In genomic region chrX:109301177-109301576, GRCh38 we compare ENCODE assay signal across 17 cellular contexts.
A peak's percentile ranks its signal among the peaks of the same experiment; 100 is the strongest.
DNase-seq lines count a peak whose midpoint lies in the region; ATAC-seq, FAIRE-seq and TF ChIP-seq lines count a peak whose summit lies in the region.
"Had no signal": no experiment of that assay in that cellular context is flagged by ENCODE, and none has a peak within 500 bp of the region (broad histone marks: within the 10 kb centered on the region; RNA-seq: fewer than 3 reads in every experiment).

No MANE protein-coding gene starts in this region.

- peak; percentile 53 for ATAC-seq in GM18868 (IDR thresholded peaks at IDR 0.05; ENCODE audit: unreplicated experiment)
- ATAC-seq in HG02870 (IDR thresholded peaks at IDR 0.05; ENCODE audit: unreplicated experiment): no peak
- ATAC-seq in GM21381 (IDR thresholded peaks at IDR 0.05; ENCODE audit: unreplicated experiment): no peak

- H3K27me3 Mint-ChIP-seq in progenitor cell of endocrine pancreas: no peaks in the 10 kb centered on the region
- H3K27me3 Mint-ChIP-seq: CD4-positive, alpha-beta memory T cell had no signal

- CTCF ChIA-PET in HEK293T (lab: Yijun Ruan, JAX): no interaction called here

- no peaks in the 10 kb centered on the region for H3K27me3 ChIP-seq in OCI-LY3 (ENCODE audit: low read depth, low read length)

- H3K9me3 ChIP-seq in OCI-LY3 (ENCODE audit: insufficient read depth, low read length): no peaks in the 10 kb centered on the region
- H3K9me3 ChIP-seq: Caco-2, HAP-1 had no signal

- H3K4me3 ChIP-seq in OCI-LY3 (ENCODE audit: low read length): no peak overlapping the region
- H3K4me3 ChIP-seq: HAP-1 had no signal

- TF ChIP-seq CTCF in OCI-LY3 (IDR thresholded peaks at IDR 0.05; ENCODE audit: low read depth, low read length) (no peak), progenitor cell of endocrine pancreas (IDR thresholded peaks at IDR 0.05; ENCODE audit: unreplicated experiment) (no peak)

- no peaks in the 10 kb centered on the region for H3K79me2 ChIP-seq in OCI-LY3 (ENCODE audit: low read length)

- no peak overlapping the region for H3K4me3 Mint-ChIP-seq in progenitor cell of endocrine pancreas (ENCODE audit: low read depth)
- H3K4me3 Mint-ChIP-seq: CD4-positive, alpha-beta memory T cell had no signal

- DNase-seq in GM12891 (ENCODE audit: insufficient read length, low spot score): no peak
- DNase-seq in progenitor cell of endocrine pancreas (ENCODE audit: low spot score, unreplicated experiment): no peak
- no peak for DNase-seq in HEK293T (ENCODE audit: extremely low spot score)
- DNase-seq: 8988T; C1 segment of cervical spinal cord; Caco-2; CD4-positive, alpha-beta memory T cell; DMS153; DND-41; GOT3 had no signal

- no peaks in the 10 kb centered on the region for H3K36me3 ChIP-seq in OCI-LY3 (replicated peaks; ENCODE audit: low read depth, low read length)
- H3K36me3 ChIP-seq: HAP-1 had no signal

- no peaks in the 10 kb centered on the region for H3K36me3 Mint-ChIP-seq in progenitor cell of endocrine pancreas (ENCODE audit: insufficient read depth)
- H3K36me3 Mint-ChIP-seq: CD4-positive, alpha-beta memory T cell had no signal

- POLR2A ChIA-PET in HEK293T (lab: Yijun Ruan, JAX): no interaction called here

- no peak overlapping the region for H3K9ac ChIP-seq in OCI-LY3 (ENCODE audit: low read length)

- no peak overlapping the region for H2AFZ ChIP-seq in OCI-LY3 (ENCODE audit: low read depth, low read length)

- TF ChIP-seq POLR2A in GM12891 (IDR thresholded peaks at IDR 0.05; ENCODE audit: low read depth, low read length): no peak

- H3K4me1 Mint-ChIP-seq in progenitor cell of endocrine pancreas (ENCODE audit: low read depth): peaks cover 8% of the 10 kb centered on the region
- H3K4me1 Mint-ChIP-seq: CD4-positive, alpha-beta memory T cell had no signal

- H3K4me2 ChIP-seq in OCI-LY3 (ENCODE audit: low read length): 0 out of 2 replicates have a peak overlapping the region, but pooled peaks have one; percentile 7

- H4K20me1 ChIP-seq in OCI-LY3 (ENCODE audit: insufficient read depth, low read length): no peaks in the 10 kb centered on the region

- H3K27ac ChIP-seq in OCI-LY3 (ENCODE audit: low read length): no peak overlapping the region

- H3K4me1 ChIP-seq in OCI-LY3 (ENCODE audit: low read length): peaks cover 14% of the 10 kb centered on the region
- H3K4me1 ChIP-seq: Caco-2 had no signal

- H3K27ac Mint-ChIP-seq in progenitor cell of endocrine pancreas: no peak overlapping the region
- H3K27ac Mint-ChIP-seq: CD4-positive, alpha-beta memory T cell had no signal

- no peaks in the 10 kb centered on the region for H3K9me3 Mint-ChIP-seq in progenitor cell of endocrine pancreas (ENCODE audit: low read depth)

- peak; percentile 28 for FAIRE-seq in GM12891 (lab: Jason Lieb, UNC)
- FAIRE-seq: G401.6, H54 had no signal

TF ChIP-seq in GM12891, 5 proteins besides CTCF, POLR2A, EP300 and RAD21:
- no peak for TF ChIP-seq POU2F2 (IDR thresholded peaks at IDR 0.05; ENCODE audit: low read depth, low read length)
- TF ChIP-seq TAF1 (IDR thresholded peaks at IDR 0.05; ENCODE audit: low read depth, low read length): no peak
- TF ChIP-seq POLR2AphosphoS5 (IDR thresholded peaks at IDR 0.05; ENCODE audit: low read depth, low read length): no peak
- TF ChIP-seq PAX5 (IDR thresholded peaks at IDR 0.05; ENCODE audit: insufficient read depth, low read length, severe bottlenecking): no peak
- TF ChIP-seq SPI1 (IDR thresholded peaks at IDR 0.05; ENCODE audit: low read depth, low read length): no peak

TF ChIP-seq in HEK293T, 16 proteins besides CTCF, POLR2A, EP300 and RAD21:
- TF ChIP-seq HDGF (IDR thresholded peaks at IDR 0.05; ENCODE audit: borderline replicate concordance) (no peak), PKNOX1 (IDR thresholded peaks at IDR 0.05) (no peak), FOXM1 (IDR thresholded peaks at IDR 0.05; ENCODE audit: borderline replicate concordance) (no peak), TARDBP (IDR thresholded peaks at IDR 0.05) (no peak), SP1 (IDR thresholded peaks at IDR 0.05) (no peak), ARNT (IDR thresholded peaks at IDR 0.05) (no peak), FOXK2 (IDR thresholded peaks at IDR 0.05) (no peak), LEF1 (IDR thresholded peaks at IDR 0.05; ENCODE audit: borderline replicate concordance) (no peak), ELF4 (IDR thresholded peaks at IDR 0.05) (no peak), L3MBTL2 (conservative IDR thresholded peaks at IDR 0.05) (no peak), ZNF384 (IDR thresholded peaks at IDR 0.05) (no peak), BHLHE40 (IDR thresholded peaks at IDR 0.05; ENCODE audit: borderline replicate concordance) (no peak), CTBP1 (IDR thresholded peaks at IDR 0.05; ENCODE audit: borderline replicate concordance) (no peak), SUZ12 (IDR thresholded peaks at IDR 0.05) (no peak), NFRKB (IDR thresholded peaks at IDR 0.05) (no peak)
